9 cellular contexts compared by ENCODE assay signal in the genomic region with DNA sequence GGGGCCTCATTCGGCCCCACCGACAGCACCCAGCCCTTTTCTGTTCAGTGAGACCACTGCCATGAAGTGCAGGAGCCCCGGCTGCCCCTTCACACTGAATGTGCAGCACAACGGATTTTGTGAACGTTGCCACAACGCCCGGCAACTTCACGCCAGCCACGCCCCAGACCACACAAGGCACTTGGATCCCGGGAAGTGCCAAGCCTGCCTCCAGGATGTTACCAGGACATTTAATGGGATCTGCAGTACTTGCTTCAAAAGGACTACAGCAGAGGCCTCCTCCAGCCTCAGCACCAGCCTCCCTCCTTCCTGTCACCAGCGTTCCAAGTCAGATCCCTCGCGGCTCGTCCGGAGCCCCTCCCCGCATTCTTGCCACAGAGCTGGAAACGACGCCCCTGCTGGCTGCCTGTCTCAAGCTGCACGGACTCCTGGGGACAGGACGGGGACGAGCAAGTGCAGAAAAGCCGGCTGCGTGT. TPM values are rescaled to one million over a fixed set of nuclear protein-coding genes. Genes with fewer than 3 reads are reported as not detected.
DNase-seq lines count a peak whose midpoint lies in the region; ATAC-seq lines count a peak whose summit lies in the region.
"Had no signal": no experiment of that assay in that cellular context is flagged by ENCODE, and none has a peak within 500 bp of the region (broad histone marks: within the 10 kb centered on the region; RNA-seq: fewer than 3 reads in every experiment).

No MANE protein-coding gene starts in this region.

- peak; percentile 79 to 87 for ATAC-seq in right cardiac atrium
- no peak for ATAC-seq in stimulated activated effector memory CD8-positive, alpha-beta T cell treated with anti-CD3 and anti-CD28 coated beads, Interleukin-12 subunit alpha, Interleukin-12 subunit beta, amount 100 ng/mL, for 72 hours

- peaks cover 81% of the 10 kb centered on the region for H3K4me1 Mint-ChIP-seq in activated CD4-positive, alpha-beta T cell treated with anti-CD3 and anti-CD28 coated beads, Interleukin-2, amount 10 ng/mL, durations not matched to agents 7 days and 5 days
- H3K4me1 Mint-ChIP-seq in stimulated activated effector memory CD8-positive, alpha-beta T cell treated with anti-CD3 and anti-CD28 coated beads, Interleukin-12 subunit alpha, Interleukin-12 subunit beta, amount 100 ng/mL, for 72 hours = peaks cover 77% of the 10 kb centered on the region

- CTCF ChIA-PET in activated CD4-positive, alpha-beta T cell treated with anti-CD3 and anti-CD28 coated beads, Interleukin-2, amount 10 ng/mL, durations not matched to agents 7 days and 5 days (lab: Charles Lee) = interaction anchor here (1.1 to 2.7 kb wide), 7 partner anchors 9 to 61 kb away, joined by 3 to 18 read pairs (median 4); partner anchors contain the start of gene TNFAIP3

- no peak overlapping the region for H3K4me3 Mint-ChIP-seq in activated CD4-positive, alpha-beta T cell treated with anti-CD3 and anti-CD28 coated beads, Interleukin-2, amount 10 ng/mL, durations not matched to agents 7 days and 5 days
- H3K4me3 Mint-ChIP-seq in stimulated activated effector memory CD8-positive, alpha-beta T cell treated with anti-CD3 and anti-CD28 coated beads, Interleukin-12 subunit alpha, Interleukin-12 subunit beta, amount 100 ng/mL, for 72 hours = peak overlapping the region; percentile 83

- H3K9me3 ChIP-seq in adipocyte (ENCODE audit: control insufficient read depth, low read length) = no peaks in the 10 kb centered on the region
- no peaks in the 10 kb centered on the region for H3K9me3 ChIP-seq in right cardiac atrium (ENCODE audit: control insufficient read depth, low read length)
- H3K9me3 ChIP-seq: thoracic aorta had no signal

- peak overlapping the region; percentile 25 for H3K27ac Mint-ChIP-seq in activated CD4-positive, alpha-beta T cell treated with anti-CD3 and anti-CD28 coated beads, Interleukin-2, amount 10 ng/mL, durations not matched to agents 7 days and 5 days
- peak overlapping the region; percentile 93 for H3K27ac Mint-ChIP-seq in stimulated activated effector memory CD8-positive, alpha-beta T cell treated with anti-CD3 and anti-CD28 coated beads, Interleukin-12 subunit alpha, Interleukin-12 subunit beta, amount 100 ng/mL, for 72 hours

- H3K36me3 ChIP-seq in adipocyte (ENCODE audit: control insufficient read depth, insufficient read depth, low read length, severe bottlenecking) = peaks cover 81% of the 10 kb centered on the region

- peak overlapping the region; percentile 52 for H3K9ac ChIP-seq in adipocyte (ENCODE audit: low read length)

- DNase-seq in activated CD4-positive, alpha-beta T cell treated with anti-CD3 and anti-CD28 coated beads, Interleukin-2, amount 10 ng/mL, durations not matched to agents 7 days and 5 days = no peak
- no peak for DNase-seq in activated CD4-positive, alpha-beta T cell treated with anti-CD3 and anti-CD28 coated beads for 4 hours
- no peak for DNase-seq in adipocyte (ENCODE audit: low read depth)
- peak; percentile 73 to 91 (median 87) for DNase-seq in right cardiac atrium
- DNase-seq in stimulated activated effector memory CD8-positive, alpha-beta T cell treated with anti-CD3 and anti-CD28 coated beads, Interleukin-12 subunit alpha, Interleukin-12 subunit beta, amount 100 ng/mL, for 72 hours (ENCODE audit: low spot score in 2 of 2) = no peak
- no peak for DNase-seq in stimulated activated CD4-positive, alpha-beta T cell treated with anti-CD3 and anti-CD28 coated beads, Interleukin-12 subunit alpha, Interleukin-12 subunit beta, amount 100 ng/mL, for 4 hours
- no peak for DNase-seq in LoVo (ENCODE audit: low spot score)
- DNase-seq in COR-L47 (lab: John Stamatoyannopoulos, UW) = no peak

- peaks cover 84% of the 10 kb centered on the region for H3K36me3 Mint-ChIP-seq in activated CD4-positive, alpha-beta T cell treated with anti-CD3 and anti-CD28 coated beads, Interleukin-2, amount 10 ng/mL, durations not matched to agents 7 days and 5 days (ENCODE audit: low read depth)
- H3K36me3 Mint-ChIP-seq in stimulated activated effector memory CD8-positive, alpha-beta T cell treated with anti-CD3 and anti-CD28 coated beads, Interleukin-12 subunit alpha, Interleukin-12 subunit beta, amount 100 ng/mL, for 72 hours = peaks cover 100% of the 10 kb centered on the region

- intact Hi-C loops in right cardiac atrium (cut with DNase I) = no loop called here

- no peaks in the 10 kb centered on the region for H3K27me3 Mint-ChIP-seq in activated CD4-positive, alpha-beta T cell treated with anti-CD3 and anti-CD28 coated beads, Interleukin-2, amount 10 ng/mL, durations not matched to agents 7 days and 5 days

- H3K27ac ChIP-seq in right cardiac atrium (ENCODE audit: low read length) = no peak overlapping the region
- H3K27ac ChIP-seq: thoracic aorta had no signal

- H3K4me3 ChIP-seq in adipocyte (ENCODE audit: low read length) (peak overlapping the region; percentile 21), right cardiac atrium (ENCODE audit: low read length) (no peak overlapping the region)
- H3K4me3 ChIP-seq: thoracic aorta had no signal

- H3K4me1 ChIP-seq in adipocyte (ENCODE audit: control insufficient read depth, insufficient read depth, low read length) = peaks cover 75% of the 10 kb centered on the region
- H3K4me1 ChIP-seq in right cardiac atrium (ENCODE audit: control insufficient read depth, insufficient read depth, low read length) = peaks cover 2% of the 10 kb centered on the region

- POLR2A ChIA-PET in activated CD4-positive, alpha-beta T cell treated with anti-CD3 and anti-CD28 coated beads, Interleukin-2, amount 10 ng/mL, durations not matched to agents 7 days and 5 days (lab: Charles Lee) = interaction anchor here (0.5 kb wide), 1 partner anchor 8 kb away, joined by 5 read pairs; no protein-coding TSS in a partner anchor

- H3K9me3 Mint-ChIP-seq in activated CD4-positive, alpha-beta T cell treated with anti-CD3 and anti-CD28 coated beads, Interleukin-2, amount 10 ng/mL, durations not matched to agents 7 days and 5 days = no peaks in the 10 kb centered on the region
- no peaks in the 10 kb centered on the region for H3K9me3 Mint-ChIP-seq in stimulated activated effector memory CD8-positive, alpha-beta T cell treated with anti-CD3 and anti-CD28 coated beads, Interleukin-12 subunit alpha, Interleukin-12 subunit beta, amount 100 ng/mL, for 72 hours

- WGBS in right cardiac atrium = 49% methylated on average over 23 of the region's 23 CpGs

- no peaks in the 10 kb centered on the region for H3K27me3 ChIP-seq in adipocyte (replicated peaks; ENCODE audit: control insufficient read depth, insufficient read depth, low read length)
- no peaks in the 10 kb centered on the region for H3K27me3 ChIP-seq in right cardiac atrium (ENCODE audit: control insufficient read depth, insufficient read depth)

RNA-seq across cellular contexts. Expression of gene TNFAIP3, which starts 11.8 kb away (rescaled TPM):
- 10 to 100 TPM; 41.8 to 43.9 TPM for total RNA-seq in activated CD4-positive, alpha-beta T cell treated with anti-CD3 and anti-CD28 coated beads, Interleukin-2, amount 10 ng/mL, durations not matched to agents 7 days and 5 days
- 10 to 100 TPM in 3 of 4 donors, 1 to 10 TPM in 1; 7.6 to 11.4 (median 10.7) TPM for total RNA-seq in right cardiac atrium
- polyA plus RNA-seq in right cardiac atrium = 6.0 TPM

Comparison
In these comparisons a context has a peak if more than half of its experiments do, and no peak if none do; other contexts are left out.
1. DNase-seq: peak in right cardiac atrium (3 of 3); none in activated CD4-positive, alpha-beta T cell treated with anti-CD3 and anti-CD28 coated beads, Interleukin-2, amount 10 ng/mL, durations not matched to agents 7 days and 5 days (single experiment), activated CD4-positive, alpha-beta T cell treated with anti-CD3 and anti-CD28 coated beads for 4 hours (0 of 2), adipocyte (single experiment), stimulated activated effector memory CD8-positive, alpha-beta T cell treated with anti-CD3 and anti-CD28 coated beads, Interleukin-12 subunit alpha, Interleukin-12 subunit beta, amount 100 ng/mL, for 72 hours (0 of 2), stimulated activated CD4-positive, alpha-beta T cell treated with anti-CD3 and anti-CD28 coated beads, Interleukin-12 subunit alpha, Interleukin-12 subunit beta, amount 100 ng/mL, for 4 hours (single experiment), LoVo (single experiment) and COR-L47 (single experiment).